Comparison of ENCODE assay signal across 8 cellular contexts in genomic region chr19:40624369-40625153, GRCh38. TPM values are rescaled to one million over a fixed set of nuclear protein-coding genes. Genes with fewer than 3 reads are reported as not detected.
DNase-seq lines count a peak whose midpoint lies in the region; ATAC-seq, FAIRE-seq and TF ChIP-seq lines count a peak whose summit lies in the region.
"Not testable (repeated sequence)": the region's sequence is repeated elsewhere in the genome, so short reads cannot be mapped to it uniquely, and the experiment has no call there.

No MANE protein-coding gene starts in this region.

- not testable (repeated sequence) for H3K4me3 ChIP-seq in Caco-2 (ENCODE audit: low read depth, low read length); astrocyte (ENCODE audit: insufficient read depth, low read depth, low read length)

- not testable (repeated sequence) for TF ChIP-seq CTCF in Caco-2 (IDR thresholded peaks at IDR 0.05; ENCODE audit: insufficient read depth in 1 of 2, low read depth in 1 of 2, low read length in 1 of 2, severe bottlenecking in 1 of 2, unreplicated experiment in 1 of 2); RWPE1 (conservative IDR thresholded peaks at IDR 0.05; ENCODE audit: low read depth); astrocyte (IDR thresholded peaks at IDR 0.05; ENCODE audit: insufficient read depth, low read depth, low read length); endothelial cell (IDR thresholded peaks at IDR 0.05; ENCODE audit: unreplicated experiment); mesothelial cell of epicardium (IDR thresholded peaks at IDR 0.05; ENCODE audit: unreplicated experiment)

- H3K27ac Mint-ChIP-seq in Caco-2 (ENCODE audit: unreplicated experiment); astrocyte (ENCODE audit: unreplicated experiment): not testable (repeated sequence)
- peak overlapping the region; percentile 17 for H3K27ac Mint-ChIP-seq in activated CD4-positive, alpha-beta T cell treated with anti-CD3 and anti-CD28 coated beads, Interleukin-2, amount 10 ng/mL, durations not matched to agents 24 days and 14 days
- H3K27ac Mint-ChIP-seq in activated T-helper 2 cell treated with anti-CD3 and anti-CD28 coated beads, Interferon-gamma antibody, Interleukin-2, Interleukin-4, amounts not matched to agents 10 μg/mL and 5 μg/mL and 100 μg/mL, durations not matched to agents 14 hours and 24 hours and 36 hours = peak overlapping the region; percentile 17
- H3K27ac Mint-ChIP-seq in endothelial cell (ENCODE audit: unreplicated experiment) (peak overlapping the region; percentile 7), mesothelial cell of epicardium (peak overlapping the region; percentile 39)
- H3K27ac Mint-ChIP-seq in stimulated activated effector memory CD8-positive, alpha-beta T cell treated with anti-CD3 and anti-CD28 coated beads, Interleukin-12 subunit alpha, Interleukin-12 subunit beta, amount 100 ng/mL, for 72 hours = peak overlapping the region; percentile 85

- not testable (repeated sequence) for H3K79me2 ChIP-seq in astrocyte (ENCODE audit: insufficient read depth, low read length)

- not testable (repeated sequence) for H3K36me3 ChIP-seq in Caco-2 (ENCODE audit: control insufficient read depth, insufficient read depth, low read length)
- H3K36me3 ChIP-seq in astrocyte (ENCODE audit: insufficient read depth, low read length) = peaks cover 16% of the 10 kb centered on the region

- H3K4me1 ChIP-seq in Caco-2 (peaks cover 11% of the 10 kb centered on the region; the same call in 1 of the 2 replicates), astrocyte (ENCODE audit: insufficient read depth, low read length) (peaks cover 23% of the 10 kb centered on the region)

- H3K27me3 Mint-ChIP-seq in Caco-2 (ENCODE audit: insufficient read depth, unreplicated experiment); activated CD4-positive, alpha-beta T cell treated with anti-CD3 and anti-CD28 coated beads, Interleukin-2, amount 10 ng/mL, durations not matched to agents 24 days and 14 days; activated T-helper 2 cell treated with anti-CD3 and anti-CD28 coated beads, Interferon-gamma antibody, Interleukin-2, Interleukin-4, amounts not matched to agents 10 μg/mL and 5 μg/mL and 100 μg/mL, durations not matched to agents 14 hours and 24 hours and 36 hours (ENCODE audit: low read depth); astrocyte (ENCODE audit: low read depth, unreplicated experiment); mesothelial cell of epicardium (ENCODE audit: low read depth): not testable (repeated sequence)
- H3K27me3 Mint-ChIP-seq in endothelial cell (ENCODE audit: unreplicated experiment) = peaks cover 14% of the 10 kb centered on the region

- not testable (repeated sequence) for DNase-seq in Caco-2; RWPE1 (ENCODE audit: low spot score); activated CD4-positive, alpha-beta T cell treated with anti-CD3 and anti-CD28 coated beads, Interleukin-2, amount 10 ng/mL, durations not matched to agents 24 days and 14 days; activated T-helper 2 cell treated with anti-CD3 and anti-CD28 coated beads, Interferon-gamma antibody, Interleukin-2, Interleukin-4, amounts not matched to agents 10 μg/mL and 5 μg/mL and 100 μg/mL, durations not matched to agents 14 hours and 24 hours and 36 hours (ENCODE audit: low spot score); astrocyte (ENCODE audit: low read depth); endothelial cell (ENCODE audit: low spot score); mesothelial cell of epicardium (ENCODE audit: low spot score in 2 of 2, unreplicated experiment in 2 of 2); stimulated activated effector memory CD8-positive, alpha-beta T cell treated with anti-CD3 and anti-CD28 coated beads, Interleukin-12 subunit alpha, Interleukin-12 subunit beta, amount 100 ng/mL, for 72 hours (ENCODE audit: low spot score in 2 of 2)

- POLR2A ChIA-PET in Caco-2 (lab: Charles Lee); RWPE1 (lab: Yijun Ruan, JAX; ENCODE audit: low non-redundant PET): not testable (repeated sequence)

- not testable (repeated sequence) for H3K9me3 ChIP-seq in Caco-2; astrocyte (ENCODE audit: insufficient read depth, low read depth, low read length)

- peak overlapping the region; percentile 47 for H3K27ac ChIP-seq in RWPE1
- peak overlapping the region; percentile 76 for H3K27ac ChIP-seq in astrocyte (ENCODE audit: low read depth, low read length)

- not testable (repeated sequence) for FAIRE-seq in astrocyte (lab: Jason Lieb, UNC)

- H3K27me3 ChIP-seq in Caco-2 (replicated peaks; ENCODE audit: control insufficient read depth, insufficient read depth, low read length); astrocyte (ENCODE audit: insufficient read depth, low read length): not testable (repeated sequence)

- CTCF ChIA-PET in Caco-2 (lab: Charles Lee) (interaction anchor here (0.7 kb wide), 1 partner anchor 21 kb away, joined by 3 read pairs; no protein-coding TSS in a partner anchor), RWPE1 (lab: Yijun Ruan, JAX) (interaction anchor here (0.7 to 1.4 kb wide), 3 partner anchors 9 to 1811 kb away, joined by 3 to 5 read pairs (median 3); no protein-coding TSS in a partner anchor)

- H4K20me1 ChIP-seq in astrocyte (ENCODE audit: insufficient read depth, low read length) = not testable (repeated sequence)

- peak overlapping the region; percentile 74 for H3K4me2 ChIP-seq in astrocyte (ENCODE audit: low read length)

- H2AFZ ChIP-seq in astrocyte (ENCODE audit: low read depth, low read length) = not testable (repeated sequence)

- peak overlapping the region; percentile 56 for H3K4me3 Mint-ChIP-seq in Caco-2 (ENCODE audit: unreplicated experiment)
- not testable (repeated sequence) for H3K4me3 Mint-ChIP-seq in activated CD4-positive, alpha-beta T cell treated with anti-CD3 and anti-CD28 coated beads, Interleukin-2, amount 10 ng/mL, durations not matched to agents 24 days and 14 days; activated T-helper 2 cell treated with anti-CD3 and anti-CD28 coated beads, Interferon-gamma antibody, Interleukin-2, Interleukin-4, amounts not matched to agents 10 μg/mL and 5 μg/mL and 100 μg/mL, durations not matched to agents 14 hours and 24 hours and 36 hours (ENCODE audit: low read depth); endothelial cell (ENCODE audit: unreplicated experiment); mesothelial cell of epicardium; stimulated activated effector memory CD8-positive, alpha-beta T cell treated with anti-CD3 and anti-CD28 coated beads, Interleukin-12 subunit alpha, Interleukin-12 subunit beta, amount 100 ng/mL, for 72 hours
- peak overlapping the region; percentile 67 for H3K4me3 Mint-ChIP-seq in astrocyte (ENCODE audit: unreplicated experiment)

- H3K4me1 Mint-ChIP-seq in Caco-2 (ENCODE audit: low read depth, unreplicated experiment) (peaks cover 15% of the 10 kb centered on the region), mesothelial cell of epicardium (peaks cover 19% of the 10 kb centered on the region)
- peaks cover 28% of the 10 kb centered on the region for H3K4me1 Mint-ChIP-seq in activated CD4-positive, alpha-beta T cell treated with anti-CD3 and anti-CD28 coated beads, Interleukin-2, amount 10 ng/mL, durations not matched to agents 24 days and 14 days
- peaks cover 13% of the 10 kb centered on the region for H3K4me1 Mint-ChIP-seq in activated T-helper 2 cell treated with anti-CD3 and anti-CD28 coated beads, Interferon-gamma antibody, Interleukin-2, Interleukin-4, amounts not matched to agents 10 μg/mL and 5 μg/mL and 100 μg/mL, durations not matched to agents 14 hours and 24 hours and 36 hours (ENCODE audit: low read depth)
- H3K4me1 Mint-ChIP-seq in astrocyte (ENCODE audit: low read depth, unreplicated experiment); endothelial cell (ENCODE audit: unreplicated experiment): not testable (repeated sequence)
- peaks cover 31% of the 10 kb centered on the region for H3K4me1 Mint-ChIP-seq in stimulated activated effector memory CD8-positive, alpha-beta T cell treated with anti-CD3 and anti-CD28 coated beads, Interleukin-12 subunit alpha, Interleukin-12 subunit beta, amount 100 ng/mL, for 72 hours

- intact Hi-C loops in Caco-2 (cut with micrococcal nuclease; ENCODE audit: unreplicated experiment); activated CD4-positive, alpha-beta T cell treated with anti-CD3 and anti-CD28 coated beads, Interleukin-2, amount 10 ng/mL, durations not matched to agents 24 days and 14 days (cut with micrococcal nuclease); activated T-helper 2 cell treated with anti-CD3 and anti-CD28 coated beads, Interferon-gamma antibody, Interleukin-2, Interleukin-4, amounts not matched to agents 10 μg/mL and 5 μg/mL and 100 μg/mL, durations not matched to agents 14 hours and 24 hours and 36 hours (cut with micrococcal nuclease): not testable (repeated sequence)

- not testable (repeated sequence) for ATAC-seq in stimulated activated effector memory CD8-positive, alpha-beta T cell treated with anti-CD3 and anti-CD28 coated beads, Interleukin-12 subunit alpha, Interleukin-12 subunit beta, amount 100 ng/mL, for 72 hours

- H3K9me3 Mint-ChIP-seq in Caco-2 (ENCODE audit: unreplicated experiment); activated CD4-positive, alpha-beta T cell treated with anti-CD3 and anti-CD28 coated beads, Interleukin-2, amount 10 ng/mL, durations not matched to agents 24 days and 14 days; activated T-helper 2 cell treated with anti-CD3 and anti-CD28 coated beads, Interferon-gamma antibody, Interleukin-2, Interleukin-4, amounts not matched to agents 10 μg/mL and 5 μg/mL and 100 μg/mL, durations not matched to agents 14 hours and 24 hours and 36 hours; astrocyte (ENCODE audit: unreplicated experiment); endothelial cell (ENCODE audit: unreplicated experiment); mesothelial cell of epicardium; stimulated activated effector memory CD8-positive, alpha-beta T cell treated with anti-CD3 and anti-CD28 coated beads, Interleukin-12 subunit alpha, Interleukin-12 subunit beta, amount 100 ng/mL, for 72 hours: not testable (repeated sequence)

- not testable (repeated sequence) for BruUV-seq in Caco-2 (replicated peaks; lab: Mats Ljungman, UMichigan)

- not testable (repeated sequence) for H3K36me3 Mint-ChIP-seq in Caco-2 (ENCODE audit: insufficient read depth, unreplicated experiment)
- H3K36me3 Mint-ChIP-seq in activated CD4-positive, alpha-beta T cell treated with anti-CD3 and anti-CD28 coated beads, Interleukin-2, amount 10 ng/mL, durations not matched to agents 24 days and 14 days (ENCODE audit: low read depth) = peaks cover 50% of the 10 kb centered on the region
- H3K36me3 Mint-ChIP-seq in activated T-helper 2 cell treated with anti-CD3 and anti-CD28 coated beads, Interferon-gamma antibody, Interleukin-2, Interleukin-4, amounts not matched to agents 10 μg/mL and 5 μg/mL and 100 μg/mL, durations not matched to agents 14 hours and 24 hours and 36 hours (ENCODE audit: low read depth) = peaks cover 53% of the 10 kb centered on the region
- peaks cover 25% of the 10 kb centered on the region for H3K36me3 Mint-ChIP-seq in astrocyte (ENCODE audit: low read depth, unreplicated experiment)
- H3K36me3 Mint-ChIP-seq in endothelial cell (ENCODE audit: low read depth, unreplicated experiment) = peaks cover 48% of the 10 kb centered on the region
- peaks cover 34% of the 10 kb centered on the region for H3K36me3 Mint-ChIP-seq in mesothelial cell of epicardium
- H3K36me3 Mint-ChIP-seq in stimulated activated effector memory CD8-positive, alpha-beta T cell treated with anti-CD3 and anti-CD28 coated beads, Interleukin-12 subunit alpha, Interleukin-12 subunit beta, amount 100 ng/mL, for 72 hours = peaks cover 100% of the 10 kb centered on the region

- H3K9ac ChIP-seq in astrocyte (ENCODE audit: low read length) = not testable (repeated sequence)

RNA-seq across cellular contexts. Expression of gene LTBP4, which starts 23.4 kb away (rescaled TPM):
- total RNA-seq in Caco-2 (2022) = 25.5 and 30.8 TPM in 2 replicates
- total RNA-seq in activated CD4-positive, alpha-beta T cell treated with anti-CD3 and anti-CD28 coated beads, Interleukin-2, amount 10 ng/mL, durations not matched to agents 24 days and 14 days = 123 and 126 TPM in 2 replicates
- 101 and 104 TPM in 2 replicates for total RNA-seq in activated T-helper 2 cell treated with anti-CD3 and anti-CD28 coated beads, Interferon-gamma antibody, Interleukin-2, Interleukin-4, amounts not matched to agents 10 μg/mL and 5 μg/mL and 100 μg/mL, durations not matched to agents 14 hours and 24 hours and 36 hours
- total RNA-seq in astrocyte = 46.9 and 63.5 TPM in 2 replicates
- total RNA-seq in endothelial cell (ENCODE audit: unreplicated experiment) = 175 TPM
- 341 to 364 TPM (median 344 TPM) in 3 replicates for total RNA-seq in mesothelial cell of epicardium

RNA-seq across cellular contexts. Expression of gene SHKBP1, which starts 47.9 kb away (rescaled TPM):
- 81.6 and 82.6 TPM in 2 replicates for total RNA-seq in Caco-2 (2022)
- 111 and 113 TPM in 2 replicates for total RNA-seq in activated CD4-positive, alpha-beta T cell treated with anti-CD3 and anti-CD28 coated beads, Interleukin-2, amount 10 ng/mL, durations not matched to agents 24 days and 14 days
- 125 and 136 TPM in 2 replicates for total RNA-seq in activated T-helper 2 cell treated with anti-CD3 and anti-CD28 coated beads, Interferon-gamma antibody, Interleukin-2, Interleukin-4, amounts not matched to agents 10 μg/mL and 5 μg/mL and 100 μg/mL, durations not matched to agents 14 hours and 24 hours and 36 hours
- total RNA-seq in astrocyte = 56.3 and 60.4 TPM in 2 replicates
- total RNA-seq in endothelial cell (ENCODE audit: unreplicated experiment) = 84.6 TPM
- total RNA-seq in mesothelial cell of epicardium = 60.9 to 65.3 TPM (median 61.6 TPM) in 3 replicates
